8 cellular contexts compared by ENCODE assay signal in the genomic region with DNA sequence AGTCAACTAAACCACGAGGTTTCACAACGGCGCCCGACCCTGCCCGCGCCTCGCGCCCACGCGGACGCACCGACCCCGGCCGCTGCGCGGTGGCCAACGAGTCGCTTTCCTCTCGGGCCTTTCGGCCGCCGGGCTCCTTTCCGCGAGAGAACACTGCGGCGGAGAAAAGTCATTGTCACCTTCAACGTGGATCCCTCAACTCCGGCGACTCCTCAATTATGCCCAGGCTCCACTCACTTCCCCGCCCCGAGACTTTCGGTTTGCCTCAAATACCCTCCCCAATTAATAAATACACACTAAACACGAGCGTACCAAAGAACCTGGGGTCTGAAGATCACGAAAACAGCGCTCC. TPM values are rescaled to one million over a fixed set of nuclear protein-coding genes. Genes with fewer than 3 reads are reported as not detected.
DNase-seq lines count a peak whose midpoint lies in the region; ATAC-seq lines count a peak whose summit lies in the region.

No MANE protein-coding gene starts in this region.

- H3K36me3 ChIP-seq in esophagus (ENCODE audit: control insufficient read depth in 2 of 2, insufficient read depth in 2 of 2, low read length in 1 of 2) = no peaks in the 10 kb centered on the region
- H3K36me3 ChIP-seq in neuronal stem cell (replicated peaks in 1 of 2; ENCODE audit: control insufficient read depth in 2 of 2, insufficient read depth in 2 of 2, low read length in 2 of 2) = no peaks in the 10 kb centered on the region

- peaks cover 29% of the 10 kb centered on the region for H3K36me3 Mint-ChIP-seq in activated CD4-positive, alpha-beta T cell treated with anti-CD3 and anti-CD28 coated beads for 36 hours (ENCODE audit: low read depth)

- H3K4me3 ChIP-seq in esophagus (ENCODE audit: low read depth in 1 of 2, low read length in 2 of 2) (peak overlapping the region; percentile 81 to 84), neuronal stem cell (ENCODE audit: low read length in 2 of 2) (peak overlapping the region; percentile 93 to 99)

- POLR2A ChIA-PET in activated CD4-positive, alpha-beta T cell treated with anti-CD3 and anti-CD28 coated beads for 36 hours (lab: Charles Lee) = interaction anchor here (0.5 to 1.0 kb wide), 5 partner anchors 13 to 549 kb away, joined by 3 to 6 read pairs (median 4); no protein-coding TSS in a partner anchor

- peak overlapping the region; percentile 94 for H3K9ac ChIP-seq in neuronal stem cell (ENCODE audit: low read depth, low read length, poor library complexity)

- H2BK120ac ChIP-seq in neuronal stem cell (ENCODE audit: low read depth, low read length) = peak overlapping the region; percentile 45

- no peaks in the 10 kb centered on the region for H3K4me1 ChIP-seq in esophagus (ENCODE audit: control insufficient read depth in 2 of 2, insufficient read depth in 2 of 2, low read length in 1 of 2)
- peaks cover 8 to 26% of the 10 kb centered on the region in 2 donors for H3K4me1 ChIP-seq in neuronal stem cell (ENCODE audit: control insufficient read depth in 2 of 2, insufficient read depth in 1 of 2, low read depth in 1 of 2, low read length in 2 of 2)

- peak overlapping the region; percentile 11 for H2BK12ac ChIP-seq in neuronal stem cell (ENCODE audit: low read length)

- no peak overlapping the region for H3K4ac ChIP-seq in neuronal stem cell (ENCODE audit: low read length)

- H3K4me2 ChIP-seq in neuronal stem cell (ENCODE audit: insufficient read depth, low read length, poor library complexity, severe bottlenecking) = peak overlapping the region; percentile 40

- peak overlapping the region; percentile 76 for H3K14ac ChIP-seq in neuronal stem cell (ENCODE audit: low read length)

- H2BK5ac ChIP-seq in neuronal stem cell (ENCODE audit: low read length) = peak overlapping the region; percentile 97

- H3K9me3 ChIP-seq in esophagus (ENCODE audit: control insufficient read depth in 2 of 2, insufficient read depth in 1 of 2, low read depth in 1 of 2, low read length in 1 of 2) (no peaks in the 10 kb centered on the region), neuronal stem cell (replicated peaks in 1 of 2; ENCODE audit: control insufficient read depth in 2 of 2, insufficient read depth in 1 of 2, low read depth in 1 of 2, low read length in 2 of 2) (no peaks in the 10 kb centered on the region)

- H3K27me3 ChIP-seq in esophagus (ENCODE audit: control insufficient read depth in 1 of 2, insufficient read depth in 2 of 2, low read length in 2 of 2) (no peaks in the 10 kb centered on the region), neuronal stem cell (ENCODE audit: control insufficient read depth in 3 of 3, insufficient read depth in 3 of 3, low read depth in 1 of 3, low read length in 3 of 3) (no peaks in the 10 kb centered on the region)

- peak; percentile 2 for ATAC-seq in activated CD4-positive, alpha-beta T cell treated with anti-CD3 and anti-CD28 coated beads for 36 hours
- no peak for ATAC-seq in HG02610 (IDR thresholded peaks at IDR 0.05; ENCODE audit: unreplicated experiment)

- no peak overlapping the region for H4K91ac ChIP-seq in neuronal stem cell (ENCODE audit: low read depth, low read length, poor library complexity)

- H2AFZ ChIP-seq in neuronal stem cell (ENCODE audit: low read length) = peak overlapping the region; percentile 67

- peak overlapping the region; percentile 34 for H2BK15ac ChIP-seq in neuronal stem cell (ENCODE audit: low read length)

- H3K79me1 ChIP-seq in neuronal stem cell (ENCODE audit: low read depth, low read length) = no peaks in the 10 kb centered on the region

- CTCF ChIA-PET in activated CD4-positive, alpha-beta T cell treated with anti-CD3 and anti-CD28 coated beads for 36 hours (lab: Charles Lee) = no interaction called here

- no peaks in the 10 kb centered on the region for H3K27me3 Mint-ChIP-seq in activated CD4-positive, alpha-beta T cell treated with anti-CD3 and anti-CD28 coated beads for 36 hours

- peak overlapping the region; percentile 95 for H3K27ac Mint-ChIP-seq in activated CD4-positive, alpha-beta T cell treated with anti-CD3 and anti-CD28 coated beads for 36 hours

- peak overlapping the region; percentile 100 for H3K4me3 Mint-ChIP-seq in activated CD4-positive, alpha-beta T cell treated with anti-CD3 and anti-CD28 coated beads for 36 hours

- 0 to 1% methylated on average over 36 of the region's 36 CpGs for WGBS in esophagus, 2 donors
- no CpG with 5 or more reads among the region's 36 CpGs for WGBS in neuronal stem cell (ENCODE audit: extremely low coverage in 2 of 2, insufficient read length in 2 of 2, insufficient replicate concordance in 1 of 2), 2 donors

- no peaks in the 10 kb centered on the region for H3K9me3 Mint-ChIP-seq in activated CD4-positive, alpha-beta T cell treated with anti-CD3 and anti-CD28 coated beads for 36 hours (ENCODE audit: low read depth)

- H3K27ac ChIP-seq in esophagus (ENCODE audit: low read depth in 2 of 2, low read length in 1 of 2) (peak overlapping the region; percentile 90 to 98), neuronal stem cell (replicated peaks; ENCODE audit: low read length) (peak overlapping the region; percentile 91)

- peak overlapping the region; percentile 83 for H3K23ac ChIP-seq in neuronal stem cell (ENCODE audit: low read depth, low read length, poor library complexity)

- H3K18ac ChIP-seq in neuronal stem cell (ENCODE audit: low read length) = peak overlapping the region; percentile 89

- H4K8ac ChIP-seq in neuronal stem cell (ENCODE audit: low read depth, low read length) = no peak overlapping the region

- H2AK5ac ChIP-seq in neuronal stem cell (ENCODE audit: low read depth, low read length) = peak overlapping the region; percentile 76

- DNase-seq in stimulated activated naive CD4-positive, alpha-beta T cell treated with Interleukin-2 at 50 U/mL for 16 hours (lab: John Stamatoyannopoulos, UW) = peak; percentile 43
- no peak for DNase-seq in stimulated activated naive CD4-positive, alpha-beta T cell (lab: John Stamatoyannopoulos, UW)
- peak; percentile 54 for DNase-seq in activated CD4-positive, alpha-beta T cell treated with anti-CD3 and anti-CD28 coated beads for 36 hours
- DNase-seq in neuronal stem cell (ENCODE audit: low spot score) (no peak), SIG-M5 treated with dmso at 0.1 percent for 504 hours (lab: John Stamatoyannopoulos, UW; ENCODE audit: unreplicated experiment) (no peak), hippocampal formation (lab: John Stamatoyannopoulos, UW) (no peak)

- peaks cover 30% of the 10 kb centered on the region for H3K4me1 Mint-ChIP-seq in activated CD4-positive, alpha-beta T cell treated with anti-CD3 and anti-CD28 coated beads for 36 hours

- intact Hi-C loops in activated CD4-positive, alpha-beta T cell treated with anti-CD3 and anti-CD28 coated beads for 36 hours (cut with DNase I, micrococcal nuclease) = loop anchor here (1.0 to 10.0 kb wide), 7 partner anchors 402 to 1945 kb away; a partner anchor contains a TSS

RNA-seq across cellular contexts. Expression of a gene that starts 0.5 kb away (rescaled TPM):
- total RNA-seq in activated CD4-positive, alpha-beta T cell treated with anti-CD3 and anti-CD28 coated beads for 36 hours = 100 to 1,000 TPM; 187 to 211 TPM
- 10 to 100 TPM; 14.6 to 19.0 TPM for polyA plus RNA-seq in esophagus
- polyA plus RNA-seq in neuronal stem cell (2013, experiment 1 of 2) = 288 TPM
- polyA plus RNA-seq in neuronal stem cell (2013, experiment 2 of 2) = 311 TPM

Comparison
In these comparisons a context has a peak if more than half of its experiments do, and no peak if none do; other contexts are left out.
1. DNase-seq: peak in stimulated activated naive CD4-positive, alpha-beta T cell treated with Interleukin-2 at 50 U/mL for 16 hours (single experiment) and activated CD4-positive, alpha-beta T cell treated with anti-CD3 and anti-CD28 coated beads for 36 hours (single experiment); none in stimulated activated naive CD4-positive, alpha-beta T cell (0 of 6), neuronal stem cell (single experiment), SIG-M5 treated with dmso at 0.1 percent for 504 hours (single experiment) and hippocampal formation (0 of 2).